Comparison of ENCODE assay signal across 18 cellular contexts in genomic region chr14:104676130-104676693, GRCh38. TPM values are rescaled to one million over a fixed set of nuclear protein-coding genes. Genes with fewer than 3 reads are reported as not detected.
DNase-seq lines count a peak whose midpoint lies in the region; ATAC-seq, FAIRE-seq and TF ChIP-seq lines count a peak whose summit lies in the region.
"Had no signal": no experiment of that assay in that cellular context is flagged by ENCODE, and none has a peak within 500 bp of the region (broad histone marks: within the 10 kb centered on the region; RNA-seq: fewer than 3 reads in every experiment).

No MANE protein-coding gene starts in this region.

- DNase-seq in right cardiac atrium = peak in 2 of 3 donors; percentile 22 to 46
- no peak for DNase-seq in left cardiac atrium
- DNase-seq in K562 (ENCODE audit: extremely low read depth in 1 of 4, low spot score in 3 of 4) = no peak
- DNase-seq in aorta = peak; percentile 50 to 73
- no peak for DNase-seq in ACHN
- DNase-seq in KG1 (lab: John Stamatoyannopoulos, UW) = no peak
- no peak for DNase-seq in mucosa of descending colon
- DNase-seq: activated CD4-positive, alpha-beta T cell treated with anti-CD3 and anti-CD28 coated beads, Interleukin-2, amount 10 ng/mL, durations not matched to agents 7 days and 5 days; cerebellar nuclear complex; NCI-H1436 treated with DMSO at 0.1 percent for 48 hours; NCI-H345; SHP77 treated with DMSO at 0.1 percent for 48 hours; T1000 had no signal

- no peak for FAIRE-seq in K562 (lab: Jason Lieb, UNC)
- FAIRE-seq: endothelial cell of umbilical vein, frontal cortex, islet of Langerhans had no signal

- ATAC-seq in right cardiac atrium = no peak
- ATAC-seq in left cardiac atrium = no peak
- ATAC-seq in K562 = no peak
- no peak for ATAC-seq in aorta (ENCODE audit: low FRiP score)
- no peak for ATAC-seq in mucosa of descending colon
- ATAC-seq: upper lobe of right lung had no signal

- TF ChIP-seq EP300 in K562 (IDR thresholded peaks at IDR 0.05; ENCODE audit: low read length) = no peak

- CTCF ChIA-PET in K562 (lab: Yijun Ruan, JAX; ENCODE audit: low intra/inter-chr PET ratio) = no interaction called here

- H3K9ac ChIP-seq in K562 (ENCODE audit: insufficient read depth in 1 of 2, low read depth in 2 of 2, low read length in 2 of 2) = peak overlapping the region in 1 of 2 experiments; percentile 77; a peak in 3 of 4 replicates

- TF ChIP-seq POLR2A in K562 (conservative IDR thresholded peaks at IDR 0.05) = no peak

- no peak overlapping the region for H3K4me2 ChIP-seq in K562 (ENCODE audit: insufficient read depth, low read length)

- no peaks in the 10 kb centered on the region for H4K20me1 ChIP-seq in K562 (replicated peaks; ENCODE audit: control insufficient read depth, insufficient read depth, low read length)

- TF ChIP-seq RAD21 in K562 (CRISPR knock-in tag; conservative IDR thresholded peaks at IDR 0.05 in 1 of 2, IDR thresholded peaks at IDR 0.05 in 1 of 2) = no peak

- H3K79me2 ChIP-seq in K562 (ENCODE audit: control insufficient read depth, insufficient read depth, low read length) = no peaks in the 10 kb centered on the region

- H3K9me1 ChIP-seq in K562 (ENCODE audit: control insufficient read depth, insufficient read depth, low read length) = no peaks in the 10 kb centered on the region

- POLR2A ChIA-PET in K562 (lab: Yijun Ruan, JAX) = no interaction called here

- in situ Hi-C loops in K562 (cut with MboI) (no loop called here), ACHN (cut with HindIII; ENCODE audit: low pct_ligation_motif_present, low pct_unique_long_range_greater_than_20kb, low sequenced_read_pairs) (no loop called here)

- H3K27ac ChIP-seq in right cardiac atrium (ENCODE audit: low read length) (no peak overlapping the region), K562 (ENCODE audit: extremely low read depth, low read depth, low read length) (no peak overlapping the region), mesodermal cell (ENCODE audit: low read depth, low read length, severe bottlenecking) (peak overlapping the region; percentile 99), aorta (ENCODE audit: low read depth in 1 of 2, low read length in 2 of 2) (no peak overlapping the region)
- H3K27ac ChIP-seq: upper lobe of right lung had no signal

- no peak overlapping the region for H3K4me3 ChIP-seq in right cardiac atrium (ENCODE audit: low read length)
- H3K4me3 ChIP-seq in K562 = no peak overlapping the region
- no peak overlapping the region for H3K4me3 ChIP-seq in mesodermal cell (ENCODE audit: extremely low read depth, insufficient read depth, low read length, poor library complexity, severe bottlenecking)
- no peak overlapping the region for H3K4me3 ChIP-seq in aorta (ENCODE audit: low read length in 2 of 2)
- no peak overlapping the region for H3K4me3 ChIP-seq in mucosa of descending colon
- H3K4me3 ChIP-seq: upper lobe of right lung had no signal

- 87% methylated on average over 7 of the region's 7 CpGs for WGBS in right cardiac atrium
- 66% methylated on average over 7 of the region's 7 CpGs for WGBS in K562 (ENCODE audit: insufficient coverage, low coverage, missing lambda C conversion rate)
- 96 to 100% methylated on average over 1 to 4 of the region's 7 CpGs for WGBS in mesodermal cell (ENCODE audit: insufficient coverage in 2 of 2), 2 experiments
- 92 to 93% methylated on average over 7 of the region's 7 CpGs for WGBS in aorta, 2 donors

- BruUV-seq in K562 (replicated peaks; lab: Mats Ljungman, UMichigan) = no TSS peak

- intact Hi-C loops in right cardiac atrium (cut with DNase I) = no loop called here
- intact Hi-C loops in left cardiac atrium (cut with DNase I) = no loop called here
- intact Hi-C loops in K562 (cut with micrococcal nuclease) = no loop called here
- intact Hi-C loops in aorta (cut with DNase I) = no loop called here
- intact Hi-C loops in mucosa of descending colon (cut with DNase I, micrococcal nuclease) = no loop called here

- H3K27me3 ChIP-seq in right cardiac atrium (ENCODE audit: control insufficient read depth, insufficient read depth) (no peaks in the 10 kb centered on the region), K562 (ENCODE audit: control insufficient read depth in 2 of 2, insufficient read depth in 2 of 2, low read length in 2 of 2) (peaks cover 2 to 7% of the 10 kb centered on the region in 2 experiments; a peak in 3 of 5 replicates), aorta (ENCODE audit: control insufficient read depth in 1 of 2, insufficient read depth in 2 of 2, low read length in 1 of 2) (no peaks in the 10 kb centered on the region)
- H3K27me3 ChIP-seq: upper lobe of right lung had no signal

- TF ChIP-seq CTCF in K562 (IDR thresholded peaks at IDR 0.05 in 2 of 3, conservative IDR thresholded peaks at IDR 0.05 in 1 of 3; ENCODE audit: insufficient read depth in 2 of 3, low read depth in 1 of 3, low read length in 3 of 3) = no peak
- TF ChIP-seq CTCF in mucosa of descending colon (IDR thresholded peaks at IDR 0.05) = no peak

- H2AFZ ChIP-seq in K562 (ENCODE audit: low read depth, low read length) = peak overlapping the region; percentile 72; the same call in 1 of the 2 replicates

- H3K36me3 ChIP-seq in K562 (ENCODE audit: control insufficient read depth, insufficient read depth, low read length) (no peaks in the 10 kb centered on the region), mesodermal cell (ENCODE audit: control insufficient read depth, insufficient read depth, low read length) (no peaks in the 10 kb centered on the region), aorta (ENCODE audit: control insufficient read depth in 1 of 2, insufficient read depth in 2 of 2, low read length in 1 of 2) (no peaks in the 10 kb centered on the region), mucosa of descending colon (ENCODE audit: low read depth) (no peaks in the 10 kb centered on the region)
- H3K36me3 ChIP-seq: upper lobe of right lung had no signal

- peaks cover 13% of the 10 kb centered on the region for H3K4me1 ChIP-seq in right cardiac atrium (ENCODE audit: control insufficient read depth, insufficient read depth, low read length)
- peaks cover 32 to 56% of the 10 kb centered on the region in 2 experiments for H3K4me1 ChIP-seq in K562 (replicated peaks in 1 of 2; ENCODE audit: control insufficient read depth in 2 of 2, insufficient read depth in 2 of 2, low read length in 2 of 2)
- peaks cover 47% of the 10 kb centered on the region for H3K4me1 ChIP-seq in mesodermal cell (ENCODE audit: control insufficient read depth, insufficient read depth, low read length, poor library complexity, severe bottlenecking)
- no peaks in the 10 kb centered on the region for H3K4me1 ChIP-seq in aorta (ENCODE audit: control insufficient read depth in 1 of 2, insufficient read depth in 2 of 2, low read length in 2 of 2)
- H3K4me1 ChIP-seq in mucosa of descending colon (ENCODE audit: low read depth) = peaks cover 41% of the 10 kb centered on the region

- H3K9me3 ChIP-seq in right cardiac atrium (ENCODE audit: control insufficient read depth, low read length) (no peaks in the 10 kb centered on the region), K562 (replicated peaks; ENCODE audit: control insufficient read depth, insufficient read depth, low read depth, low read length) (no peaks in the 10 kb centered on the region), mesodermal cell (ENCODE audit: control insufficient read depth, low read length) (no peaks in the 10 kb centered on the region), aorta (ENCODE audit: control insufficient read depth, low read length) (no peaks in the 10 kb centered on the region), mucosa of descending colon (no peaks in the 10 kb centered on the region)
- H3K9me3 ChIP-seq: upper lobe of right lung had no signal

RNA-seq across cellular contexts. Expression of gene INF2, which starts 13.2 kb away (rescaled TPM):
- total RNA-seq in right cardiac atrium (10 to 100 TPM; 36.2 to 46.4 (median 42.3) TPM), left cardiac atrium (10 to 100 TPM; 44.4 to 44.7 TPM), K562 (2014; rRNA removed) (24.9 and 28.8 TPM in 2 replicates), K562 (2014; rRNA removed; fragmentation: Illumina TruSeq; extraction: Trizol) (2.8 and 4.4 TPM in 2 replicates), K562 (2015; rRNA removed; fragmentation: Illumina TruSeq; extraction: Trizol) (7.8 and 8.7 TPM in 2 replicates), K562 (2021) (30.7 and 31.3 TPM in 2 replicates), aorta (100 to 1,000 TPM in 1 of 2 donors, 10 to 100 TPM in 1; 84.9 to 102 TPM), mucosa of descending colon (100 to 1,000 TPM; 132 to 216 (median 176) TPM)
- polyA plus RNA-seq in right cardiac atrium (36.6 TPM), K562 (2011; rRNA removed) (8.3 and 13.8 TPM in 2 replicates), K562 (2014; fragmentation: Illumina TruSeq; extraction: Trizol) (7.2 and 12.4 TPM in 2 replicates), K562 (2014; fragmentation: Nextera tagmentation; extraction: Ambion mirVana) (1 to 10 TPM in 1 of 2 experiments, under 1 TPM in 1; 0.56 to 1.4 TPM), K562 (2014; rRNA removed) (26.2 and 28.2 TPM in 2 replicates), aorta (100 to 1,000 TPM in 1 of 2 donors, 10 to 100 TPM in 1; 31.9 to 185 TPM)
- total RNA-seq in K562 (2011; cell fraction: chromatin; rRNA removed; ENCODE audit: low replicate concordance) = 30.6 and 91.0 TPM in 2 replicates
- total RNA-seq in K562 (2011; cell fraction: nucleolus; rRNA removed) = 44.5 and 47.5 TPM in 2 replicates
- total RNA-seq in K562 (2011; cell fraction: nucleoplasm; rRNA removed) = 33.6 and 37.9 TPM in 2 replicates
- polyA plus RNA-seq in K562 (2011; cell fraction: cytosol; rRNA removed) = 13.6 and 29.1 TPM in 2 replicates
- polyA plus RNA-seq in K562 (2011; cell fraction: nucleus; rRNA removed) = 35.1 and 63.6 TPM in 2 replicates
- polyA plus RNA-seq in K562 (2012) = 15.0 and 19.9 TPM in 2 replicates
- polyA minus RNA-seq in K562 (2011; rRNA and poly(A)+ RNA removed) = 3.5 and 6.1 TPM in 2 replicates
- polyA minus RNA-seq in K562 (2011; cell fraction: cytosol; rRNA and poly(A)+ RNA removed) = 8.0 and 13.7 TPM in 2 replicates
- polyA minus RNA-seq in K562 (2011; cell fraction: nucleus; rRNA and poly(A)+ RNA removed) = 9.4 and 12.0 TPM in 2 replicates
- 58.2 TPM for polyA plus RNA-seq in mesodermal cell (2013, experiment 1 of 2)
- polyA plus RNA-seq in mesodermal cell (2013, experiment 2 of 2) = 54.6 TPM

RNA-seq across cellular contexts. Expression of gene ADSS1, which starts 47.8 kb away (rescaled TPM):
- total RNA-seq in right cardiac atrium (100 to 1,000 TPM; 156 to 212 (median 188) TPM), left cardiac atrium (100 to 1,000 TPM in 1 of 2 donors, 10 to 100 TPM in 1; 86.2 to 102 TPM), K562 (2014; rRNA removed) (4.4 and 5.9 TPM in 2 replicates), K562 (2014; rRNA removed; fragmentation: Illumina TruSeq; extraction: Trizol) (2.0 and 2.2 TPM in 2 replicates), K562 (2015; rRNA removed; fragmentation: Illumina TruSeq; extraction: Trizol) (3.5 and 3.6 TPM in 2 replicates), K562 (2021) (4.2 and 4.9 TPM in 2 replicates), aorta (10 to 100 TPM; 44.8 to 63.2 TPM), mucosa of descending colon (1 to 10 TPM; 2.0 to 6.0 (median 4.2) TPM)
- polyA plus RNA-seq in right cardiac atrium (217 TPM), K562 (2011; rRNA removed) (4.2 and 5.2 TPM in 2 replicates), K562 (2014; fragmentation: Illumina TruSeq; extraction: Trizol) (3.9 and 4.3 TPM in 2 replicates), K562 (2014; fragmentation: Nextera tagmentation; extraction: Ambion mirVana) (under 1 TPM; 0.53 to 0.74 TPM), K562 (2014; rRNA removed) (3.6 and 5.3 TPM in 2 replicates), aorta (10 to 100 TPM; 25.0 to 80.2 TPM)
- total RNA-seq in K562 (2011; cell fraction: chromatin; rRNA removed; ENCODE audit: low replicate concordance) = 17.1 and 35.0 TPM in 2 replicates
- 12.5 and 17.5 TPM in 2 replicates for total RNA-seq in K562 (2011; cell fraction: nucleolus; rRNA removed)
- total RNA-seq in K562 (2011; cell fraction: nucleoplasm; rRNA removed) = 16.8 and 20.0 TPM in 2 replicates
- 2.7 and 4.0 TPM in 2 replicates for polyA plus RNA-seq in K562 (2011; cell fraction: cytosol; rRNA removed)
- 39.1 and 54.9 TPM in 2 replicates for polyA plus RNA-seq in K562 (2011; cell fraction: nucleus; rRNA removed)
- 6.0 and 16.4 TPM in 2 replicates for polyA plus RNA-seq in K562 (2012)
- polyA minus RNA-seq in K562 (2011; rRNA and poly(A)+ RNA removed) = 2.6 and 2.7 TPM in 2 replicates
- polyA minus RNA-seq in K562 (2011; cell fraction: cytosol; rRNA and poly(A)+ RNA removed) = 1.3 and 1.6 TPM in 2 replicates
- polyA minus RNA-seq in K562 (2011; cell fraction: nucleus; rRNA and poly(A)+ RNA removed) = 6.4 and 9.8 TPM in 2 replicates
- 20.2 TPM for polyA plus RNA-seq in mesodermal cell (2013, experiment 1 of 2)
- polyA plus RNA-seq in mesodermal cell (2013, experiment 2 of 2) = 18.6 TPM

Comparison
In these comparisons a context has a peak if more than half of its experiments do, and no peak if none do; other contexts are left out.
1. DNase-seq: peak in right cardiac atrium (2 of 3) and aorta (2 of 2); none in left cardiac atrium (single experiment), K562 (0 of 4), ACHN (single experiment), KG1 (single experiment) and mucosa of descending colon (0 of 3).